Comparison of ENCODE assay signal across 28 cellular contexts in genomic region chr7:140143997-140144396, GRCh38.
"Had no signal": no experiment of that assay in that cellular context is flagged by ENCODE, and none has a peak within 500 bp of the region (broad histone marks: within the 10 kb centered on the region; RNA-seq: fewer than 3 reads in every experiment).

No MANE protein-coding gene starts in this region.

- H3K27ac Mint-ChIP-seq: activated CD8-positive, alpha-beta T cell treated with anti-CD3 and anti-CD28 coated beads for 36 hours; activated naive CD8-positive, alpha-beta T cell treated with anti-CD3 and anti-CD28 coated beads, Interleukin-2, amount 50 U/mL, for 24 hours; activated T-cell treated with anti-CD3 and anti-CD28 coated beads, Interleukin-2, amount 50 U/mL, for 72 hours; brain had no signal

- DNase-seq: activated CD4-positive, alpha-beta T cell treated with anti-CD3 and anti-CD28 coated beads for 4 hours; activated CD4-positive, CD25-positive, alpha-beta regulatory T cell; activated CD8-positive, alpha-beta memory T cell treated with anti-CD3 and anti-CD28 coated beads, Interleukin-2, amount 50 U/mL, for 4 hours; activated CD8-positive, alpha-beta T cell treated with anti-CD3 and anti-CD28 coated beads for 36 hours; activated naive CD8-positive, alpha-beta T cell treated with anti-CD3 and anti-CD28 coated beads, Interleukin-2, amount 50 U/mL, for 24 hours; activated T-cell treated with anti-CD3 and anti-CD28 coated beads, Interleukin-2, amount 50 U/mL, for 72 hours; amniotic stem cell; Kasumi-1; KBM-7; NCI-H1092 treated with DMSO at 0.1 percent for 48 hours; NCI-H1417 treated with DMSO at 0.1 percent for 48 hours; NCI-H1694; NCI-H2029; NCI-H345; NCI-H510A; NCI-H526 treated with DMSO at 0.1 percent for 48 hours; NCI-H82; RPMI8226; SHP77; SW 1271; T-helper 2 cell; T1000 had no signal

- H3K4me3 Mint-ChIP-seq: activated CD8-positive, alpha-beta T cell treated with anti-CD3 and anti-CD28 coated beads for 36 hours; activated naive CD8-positive, alpha-beta T cell treated with anti-CD3 and anti-CD28 coated beads, Interleukin-2, amount 50 U/mL, for 24 hours; activated T-cell treated with anti-CD3 and anti-CD28 coated beads, Interleukin-2, amount 50 U/mL, for 72 hours; brain; central memory CD8-positive, alpha-beta T cell had no signal

- H3K27me3 ChIP-seq: ascending aorta, SJSA1 had no signal

- H3K9me3 ChIP-seq: ascending aorta, SJSA1 had no signal

- FAIRE-seq: TTC549 had no signal

- H3K27ac ChIP-seq: ascending aorta, SJSA1 had no signal

- H3K4me3 ChIP-seq: ascending aorta, SJSA1 had no signal

- H3K36me3 ChIP-seq: ascending aorta, SJSA1 had no signal

- H3K4me1 ChIP-seq: ascending aorta, SJSA1 had no signal

- H3K27me3 Mint-ChIP-seq: activated CD8-positive, alpha-beta T cell treated with anti-CD3 and anti-CD28 coated beads for 36 hours; activated naive CD8-positive, alpha-beta T cell treated with anti-CD3 and anti-CD28 coated beads, Interleukin-2, amount 50 U/mL, for 24 hours; brain; central memory CD8-positive, alpha-beta T cell had no signal

- ATAC-seq: activated T-cell treated with anti-CD3 and anti-CD28 coated beads, Interleukin-2, amount 50 U/mL, for 72 hours; SK-N-SH treated with all-trans-retinoic acid at 6 μM for 48 hours had no signal
